In genomic region chr10:6203331-6204062, GRCh38 we compare ENCODE assay signal across 8 cellular contexts. TPM values are rescaled to one million over a fixed set of nuclear protein-coding genes. Genes with fewer than 3 reads are reported as not detected.
DNase-seq lines count a peak whose midpoint lies in the region; ATAC-seq and TF ChIP-seq lines count a peak whose summit lies in the region.

No MANE protein-coding gene starts in this region.

- H3K36me3 ChIP-seq in iPS-18a (ENCODE audit: control insufficient read depth, low read depth, low read length), result no peaks in the 10 kb centered on the region

- peak overlapping the region; percentile 90 to 98 (median 97) for H3K4me3 Mint-ChIP-seq in brain

- H3K27me3 ChIP-seq in iPS-18a (ENCODE audit: control insufficient read depth, insufficient read depth, low read length), result peaks cover 59% of the 10 kb centered on the region

- peaks cover 14% of the 10 kb centered on the region for H3K4me1 ChIP-seq in iPS-18a (ENCODE audit: control insufficient read depth, low read depth, low read length)

- H3K27me3 Mint-ChIP-seq in brain, result peaks cover 24% of the 10 kb centered on the region

- no peak overlapping the region for H3K27ac ChIP-seq in iPS-18a (ENCODE audit: low read length)
- peak overlapping the region; percentile 52 to 94 (median 84) for H3K27ac ChIP-seq in skin epidermis

- peak in 1 of 2 experiments; percentile 23 for TF ChIP-seq CTCF in brain (conservative IDR thresholded peaks at IDR 0.05)

- H3K4me3 ChIP-seq in iPS-18a (ENCODE audit: low read length) (peak overlapping the region; percentile 92), skin epidermis (peak overlapping the region; percentile 65 to 92 (median 80))

- peak overlapping the region; percentile 90 for H3K9ac ChIP-seq in iPS-18a (ENCODE audit: low read length)

- H3K36me3 Mint-ChIP-seq in brain, result peaks cover 25% of the 10 kb centered on the region

- no peaks in the 10 kb centered on the region for H3K9me3 ChIP-seq in iPS-18a (ENCODE audit: control insufficient read depth, low read depth, low read length)

- ATAC-seq in GM21390 (IDR thresholded peaks at IDR 0.05; ENCODE audit: unreplicated experiment), result peak; percentile 38

- H3K27ac Mint-ChIP-seq in brain, result peak overlapping the region; percentile 85 to 97 (median 90)

- peaks cover 52% of the 10 kb centered on the region for H3K4me1 Mint-ChIP-seq in brain

- peak; percentile 47 for DNase-seq in DMS53 treated with DMSO at 0.1 percent for 48 hours (lab: John Stamatoyannopoulos, UW; ENCODE audit: unreplicated experiment)
- DNase-seq in HT1080 (ENCODE audit: low read depth), result peak; percentile 52
- DNase-seq in T1000 (lab: John Stamatoyannopoulos, UW), result peak; percentile 74
- no peak for DNase-seq in NCI-H1694 treated with DMSO at 0.1 percent for 48 hours (lab: John Stamatoyannopoulos, UW)

- peaks cover 0 to 14% (median 7%) of the 10 kb centered on the region in 5 experiments for H3K9me3 Mint-ChIP-seq in brain

RNA-seq across cellular contexts. Expression of gene PFKFB3, which starts 0.8 kb away (rescaled TPM):
- total RNA-seq in HT1080 (2014; rRNA removed; shearing (Covaris generic)), result 27.3 and 32.0 TPM in 2 replicates
- polyA plus RNA-seq in HT1080 (2015; cell fraction: cytosol; rRNA removed), result 31.2 and 34.0 TPM in 2 replicates
- 37.3 and 39.5 TPM in 2 replicates for polyA plus RNA-seq in HT1080 (2015; cell fraction: nucleus; rRNA removed)
- 22.3 TPM for polyA plus RNA-seq in brain (ENCODE audit: insufficient read depth, low read depth, low replicate concordance)
